Comparison of ENCODE assay signal across 7 cellular contexts in genomic region chr6:34640074-34640849, GRCh38. TPM values are rescaled to one million over a fixed set of nuclear protein-coding genes. Genes with fewer than 3 reads are reported as not detected.
A peak's percentile ranks its signal among the peaks of the same experiment; 100 is the strongest.
DNase-seq lines count a peak whose midpoint lies in the region; ATAC-seq and TF ChIP-seq lines count a peak whose summit lies in the region.
"Not testable (repeated sequence)": the region's sequence is repeated elsewhere in the genome, so short reads cannot be mapped to it uniquely, and the experiment has no call there.

No MANE protein-coding gene starts in this region.

- ATAC-seq in GM19397 (IDR thresholded peaks at IDR 0.05; ENCODE audit: unreplicated experiment) = peak; percentile 6
- not testable (repeated sequence) for ATAC-seq in right lobe of liver; gastrocnemius medialis; stimulated activated naive B cell treated with anti-CD40 and anti-IgM and Interleukin-4, amounts not matched to agents 10 μg/mL and 1 μg/mL and 100 μg/mL, for 72 hours (replicated peaks)

- peak overlapping the region; percentile 44 for H3K4me3 ChIP-seq in GM12865 (ENCODE audit: low read depth, low read length)
- H3K4me3 ChIP-seq in OCI-LY3 (ENCODE audit: low read length) = peak overlapping the region; percentile 47
- not testable (repeated sequence) for H3K4me3 ChIP-seq in cardiac muscle cell, right lobe of liver, gastrocnemius medialis

- DNase-seq in GM12865 (ENCODE audit: low read depth) = peak; percentile 51
- not testable (repeated sequence) for DNase-seq in cardiac muscle cell (ENCODE audit: low read depth in 1 of 2, low spot score in 1 of 2); right lobe of liver; gastrocnemius medialis; stimulated activated naive B cell treated with anti-CD40 and anti-IgM and Interleukin-4, amounts not matched to agents 10 μg/mL and 1 μg/mL and 100 μg/mL, for 72 hours

- not testable (repeated sequence) for H3K9me3 ChIP-seq in OCI-LY3 (ENCODE audit: insufficient read depth, low read length); cardiac muscle cell (ENCODE audit: low read depth); right lobe of liver; gastrocnemius medialis

- peak overlapping the region; percentile 47 for H3K9ac ChIP-seq in OCI-LY3 (ENCODE audit: low read length)

- intact Hi-C loops in right lobe of liver (cut with DNase I); gastrocnemius medialis (cut with DNase I; ENCODE audit: low total_unique reads): not testable (repeated sequence)

- not testable (repeated sequence) for H3K27me3 Mint-ChIP-seq in stimulated activated naive B cell treated with anti-CD40 and anti-IgM and Interleukin-4, amounts not matched to agents 10 μg/mL and 1 μg/mL and 100 μg/mL, for 72 hours

- TF ChIP-seq POLR2A in right lobe of liver (IDR thresholded peaks at IDR 0.05); gastrocnemius medialis (IDR thresholded peaks at IDR 0.05): not testable (repeated sequence)

- H3K4me1 Mint-ChIP-seq in stimulated activated naive B cell treated with anti-CD40 and anti-IgM and Interleukin-4, amounts not matched to agents 10 μg/mL and 1 μg/mL and 100 μg/mL, for 72 hours = peaks cover 19 to 59% of the 10 kb centered on the region in 2 donors

- WGBS in right lobe of liver (ENCODE audit: insufficient coverage, low coverage, low lambda C conversion rate, missing lambda C conversion rate) = 89% methylated on average over 10 of the region's 16 CpGs

- H3K4me3 Mint-ChIP-seq in stimulated activated naive B cell treated with anti-CD40 and anti-IgM and Interleukin-4, amounts not matched to agents 10 μg/mL and 1 μg/mL and 100 μg/mL, for 72 hours = peak overlapping the region in 1 of 2 donors; percentile 51

- H3K27ac ChIP-seq in OCI-LY3 (ENCODE audit: low read length) (peak overlapping the region; percentile 83), cardiac muscle cell (peak overlapping the region; percentile 76), right lobe of liver (peak overlapping the region in 2 of 3 donors; percentile 12 to 51), gastrocnemius medialis (peak overlapping the region; percentile 62 to 78 (median 74))

- peaks cover 48% of the 10 kb centered on the region for H3K79me2 ChIP-seq in OCI-LY3 (ENCODE audit: low read length)

- peaks cover 32 to 42% of the 10 kb centered on the region in 2 donors for H3K36me3 Mint-ChIP-seq in stimulated activated naive B cell treated with anti-CD40 and anti-IgM and Interleukin-4, amounts not matched to agents 10 μg/mL and 1 μg/mL and 100 μg/mL, for 72 hours

- not testable (repeated sequence) for TF ChIP-seq CTCF in GM12865 (IDR thresholded peaks at IDR 0.05; ENCODE audit: insufficient read depth, low read depth, low read length, missing control alignments); OCI-LY3 (IDR thresholded peaks at IDR 0.05; ENCODE audit: low read depth, low read length); cardiac muscle cell (IDR thresholded peaks at IDR 0.05; ENCODE audit: low read depth, low read length); right lobe of liver (IDR thresholded peaks at IDR 0.05); gastrocnemius medialis (IDR thresholded peaks at IDR 0.05 in 4 of 5, conservative IDR thresholded peaks at IDR 0.05 in 1 of 5)

- H3K27me3 ChIP-seq in OCI-LY3 (ENCODE audit: low read depth, low read length); cardiac muscle cell; right lobe of liver; gastrocnemius medialis: not testable (repeated sequence)

- H3K9me3 Mint-ChIP-seq in stimulated activated naive B cell treated with anti-CD40 and anti-IgM and Interleukin-4, amounts not matched to agents 10 μg/mL and 1 μg/mL and 100 μg/mL, for 72 hours = not testable (repeated sequence)

- not testable (repeated sequence) for H2AFZ ChIP-seq in OCI-LY3 (ENCODE audit: low read depth, low read length)

- peaks cover 11% of the 10 kb centered on the region for H3K36me3 ChIP-seq in OCI-LY3 (replicated peaks; ENCODE audit: low read depth, low read length)
- H3K36me3 ChIP-seq in cardiac muscle cell, right lobe of liver, gastrocnemius medialis: not testable (repeated sequence)

- H3K4me2 ChIP-seq in OCI-LY3 (ENCODE audit: low read length) = peak overlapping the region; percentile 61

- H3K4me1 ChIP-seq in OCI-LY3 (ENCODE audit: low read length) (peaks cover 44% of the 10 kb centered on the region), cardiac muscle cell (ENCODE audit: low read depth) (peaks cover 11% of the 10 kb centered on the region), right lobe of liver (peaks cover 0 to 23% (median 0%) of the 10 kb centered on the region in 4 donors), gastrocnemius medialis (peaks cover 13 to 17% of the 10 kb centered on the region in 2 donors)

- not testable (repeated sequence) for H4K20me1 ChIP-seq in OCI-LY3 (ENCODE audit: insufficient read depth, low read length)

- in situ Hi-C loops in gastrocnemius medialis (cut with MboI; ENCODE audit: low sequenced_read_pairs in 4 of 4) = not testable (repeated sequence)

- peak overlapping the region; percentile 33 for H3K27ac Mint-ChIP-seq in stimulated activated naive B cell treated with anti-CD40 and anti-IgM and Interleukin-4, amounts not matched to agents 10 μg/mL and 1 μg/mL and 100 μg/mL, for 72 hours

RNA-seq across cellular contexts. Expression of gene ILRUN, which starts 56.3 kb away (rescaled TPM):
- total RNA-seq in cardiac muscle cell (42.7 and 55.9 TPM in 2 replicates), right lobe of liver (10 to 100 TPM; 55.5 to 89.1 (median 67.1) TPM), gastrocnemius medialis (100 to 1,000 TPM; 136 to 252 (median 169) TPM)
- polyA plus RNA-seq in cardiac muscle cell = 9.6 and 14.6 TPM in 2 replicates

Comparison
In these comparisons a context has a peak if more than half of its experiments do, and no peak if none do; other contexts are left out.
1. H3K27ac ChIP-seq: peak in every context shown above with its lines; median percentile 83 in OCI-LY3; 76 in cardiac muscle cell; 74 in gastrocnemius medialis; 32 in right lobe of liver.